ENCODE assay signal across 25 cellular contexts in the genomic region with DNA sequence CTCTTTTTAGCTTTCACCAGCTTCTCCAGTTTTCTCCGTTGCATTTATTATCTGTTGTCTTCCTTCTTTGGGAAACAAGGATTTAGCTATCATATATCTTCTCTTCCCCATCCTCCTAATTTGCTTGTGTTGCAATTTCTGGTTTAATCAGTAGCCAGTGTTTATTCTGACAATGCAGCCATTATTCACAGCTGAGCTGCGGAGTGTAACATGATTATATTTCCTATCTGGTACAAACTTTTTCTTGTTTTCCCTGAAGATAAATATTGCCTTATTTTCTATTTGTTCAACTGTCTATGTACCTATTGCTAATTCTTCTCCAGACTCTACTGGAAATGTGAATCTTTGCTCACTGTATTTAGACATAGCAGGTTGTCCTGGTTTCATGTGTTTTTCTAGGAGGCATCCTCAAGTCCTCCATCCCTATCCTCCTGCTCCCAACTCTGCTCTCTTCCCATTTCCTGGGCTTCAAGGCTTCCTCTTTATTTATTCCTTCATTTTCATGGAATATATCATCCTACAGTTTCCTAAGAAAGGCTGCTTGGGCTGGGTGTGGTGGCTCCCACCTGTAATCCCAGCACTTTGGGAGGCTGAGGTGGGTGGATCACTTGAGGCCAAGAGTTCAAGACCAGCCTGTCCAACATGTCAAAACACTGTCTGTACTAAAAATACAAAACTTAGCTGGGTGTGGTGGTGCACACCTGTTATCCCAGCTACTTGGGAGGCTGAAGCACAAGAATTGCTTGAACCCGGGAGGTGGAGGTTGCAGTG.
DNase-seq lines count a peak whose midpoint lies in the region; ATAC-seq and TF ChIP-seq lines count a peak whose summit lies in the region.
"Had no signal": no experiment of that assay in that cellular context is flagged by ENCODE, and none has a peak within 500 bp of the region (broad histone marks: within the 10 kb centered on the region; RNA-seq: fewer than 3 reads in every experiment).

No MANE protein-coding gene starts in this region.

- no peak overlapping the region for H3K27ac ChIP-seq in liver (ENCODE audit: low read depth in 1 of 2, low read length in 2 of 2)
- H3K27ac ChIP-seq in temporal lobe (ENCODE audit: low read depth, low read length), result peak overlapping the region; percentile 30
- H3K27ac ChIP-seq in A673 (ENCODE audit: low read depth, low read length, poor library complexity, severe bottlenecking), result no peak overlapping the region
- H3K27ac ChIP-seq: breast epithelium, heart left ventricle, tibial nerve had no signal

- no TSS peak for BruUV-seq in A673 (replicated peaks; lab: Mats Ljungman, UMichigan)

- H3K4me3 ChIP-seq in epithelial cell of proximal tubule (ENCODE audit: low read depth, low read length) (no peak overlapping the region), liver (ENCODE audit: low read depth in 1 of 3, low read length in 3 of 3) (no peak overlapping the region), A673 (ENCODE audit: low read depth, low read length, poor library complexity, severe bottlenecking) (no peak overlapping the region)
- H3K4me3 ChIP-seq: breast epithelium, heart left ventricle, tibial nerve had no signal

- H3K27me3 ChIP-seq in liver (ENCODE audit: control insufficient read depth in 4 of 4, insufficient read depth in 4 of 4, low read length in 3 of 4) (no peaks in the 10 kb centered on the region), A673 (replicated peaks; ENCODE audit: insufficient read depth, low read depth, low read length, poor library complexity) (no peaks in the 10 kb centered on the region)
- H3K27me3 ChIP-seq: breast epithelium, heart left ventricle, tibial nerve had no signal

- no peak for ATAC-seq in HG03354 (IDR thresholded peaks at IDR 0.05; ENCODE audit: poor library complexity, severe bottlenecking, unreplicated experiment)
- ATAC-seq in GM19455 (IDR thresholded peaks at IDR 0.05; ENCODE audit: unreplicated experiment), result no peak
- ATAC-seq in HG03039 (IDR thresholded peaks at IDR 0.05; ENCODE audit: unreplicated experiment), result no peak
- ATAC-seq: heart left ventricle; left ventricle myocardium superior; natural killer cell treated with Interleukin-12 subunit alpha and Interleukin-12 subunit beta and Interleukin-15 and Interleukin-18, amount 100 ng/mL, for 72 hours; right cardiac atrium; stimulated activated naive CD8-positive, alpha-beta T cell treated with anti-CD3 and anti-CD28 coated beads, Interleukin-15, Interleukin-2, amounts not matched to agents 100 U/mL and 50 U/mL, for 24 hours had no signal

- DNase-seq in NCI-H526 (lab: John Stamatoyannopoulos, UW), result peak; percentile 56 to 74
- peak; percentile 37 for DNase-seq in epithelial cell of proximal tubule (ENCODE audit: low read depth)
- DNase-seq in A673 (ENCODE audit: low spot score), result no peak
- DNase-seq: activated CD4-positive, alpha-beta T cell treated with anti-CD3 and anti-CD28 coated beads for 1 hour; activated naive CD4-positive, alpha-beta T cell treated with Interleukin-2 at 50 U/mL for 16 hours; activated T-cell treated with anti-CD3 and anti-CD28 coated beads, Interleukin-2, amount 50 U/mL, for 24 hours; amniotic stem cell; CD4-positive, alpha-beta T cell; heart left ventricle; Kasumi-1; left ventricle myocardium superior; MV-4-11; NCI-H2171; NCI-H510A treated with DMSO at 0.1 percent for 48 hours; right cardiac atrium; SHP77 treated with DMSO at 0.1 percent for 48 hours; stimulated activated naive CD8-positive, alpha-beta T cell treated with anti-CD3 and anti-CD28 coated beads, Interleukin-15, Interleukin-2, amounts not matched to agents 100 U/mL and 50 U/mL, for 24 hours had no signal

- intact Hi-C loops in A673 (cut with micrococcal nuclease; ENCODE audit: unreplicated experiment), result no loop called here

- no peaks in the 10 kb centered on the region for H3K36me3 ChIP-seq in liver (ENCODE audit: control insufficient read depth in 4 of 4, insufficient read depth in 3 of 4, low read depth in 1 of 4, low read length in 3 of 4)
- no peaks in the 10 kb centered on the region for H3K36me3 ChIP-seq in A673 (ENCODE audit: insufficient read depth, low read length, poor library complexity, severe bottlenecking)
- H3K36me3 ChIP-seq: breast epithelium, heart left ventricle, tibial nerve had no signal

- WGBS in liver, result 43% methylated on average over 3 of the region's 3 CpGs

- H3K4me1 ChIP-seq in liver (ENCODE audit: control insufficient read depth in 4 of 4, insufficient read depth in 4 of 4, low read length in 3 of 4), result peaks cover 0 to 17% (median 9%) of the 10 kb centered on the region in 4 donors
- H3K4me1 ChIP-seq in A673 (ENCODE audit: insufficient read depth, low read length, poor library complexity, severe bottlenecking), result no peaks in the 10 kb centered on the region
- H3K4me1 ChIP-seq: breast epithelium had no signal

- H3K9me3 ChIP-seq in liver (ENCODE audit: control insufficient read depth in 4 of 4, low read length in 3 of 4) (no peaks in the 10 kb centered on the region), A673 (ENCODE audit: low read depth, low read length, poor library complexity, severe bottlenecking) (no peaks in the 10 kb centered on the region)
- H3K9me3 ChIP-seq: breast epithelium, tibial nerve had no signal

- TF ChIP-seq CTCF in epithelial cell of proximal tubule (conservative IDR thresholded peaks at IDR 0.05; ENCODE audit: low read depth, low read length) (no peak), liver (IDR thresholded peaks at IDR 0.05; ENCODE audit: low read depth, low read length, missing input control) (no peak), A673 (conservative IDR thresholded peaks at IDR 0.05; ENCODE audit: low read depth, low read length) (no peak)

- CTCF ChIA-PET in A673 (lab: Charles Lee), result no interaction called here

- TF ChIP-seq RAD21 in liver (IDR thresholded peaks at IDR 0.05), result peak; percentile 29 to 31

- POLR2A ChIA-PET in A673 (lab: Charles Lee; ENCODE audit: low non-redundant PET), result no interaction called here

- H3K9ac ChIP-seq in liver (ENCODE audit: low read depth in 1 of 2, low read length in 2 of 2), result no peak overlapping the region

TF ChIP-seq in liver, 16 proteins besides CTCF, POLR2A, EP300 and RAD21:
- peak; percentile 73 for TF ChIP-seq FOXA2 (IDR thresholded peaks at IDR 0.05)
- peak; percentile 59 for TF ChIP-seq FOXA1 (IDR thresholded peaks at IDR 0.05)
- TF ChIP-seq, protein P1, sequence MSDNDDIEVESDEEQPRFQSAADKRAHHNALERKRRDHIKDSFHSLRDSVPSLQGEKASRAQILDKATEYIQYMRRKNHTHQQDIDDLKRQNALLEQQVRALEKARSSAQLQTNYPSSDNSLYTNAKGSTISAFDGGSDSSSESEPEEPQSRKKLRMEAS (IDR thresholded peaks at IDR 0.05), result no peak
- TF ChIP-seq RXRA (IDR thresholded peaks at IDR 0.05), result peak in 1 of 2 donors; percentile 9
- TF ChIP-seq, protein P2, sequence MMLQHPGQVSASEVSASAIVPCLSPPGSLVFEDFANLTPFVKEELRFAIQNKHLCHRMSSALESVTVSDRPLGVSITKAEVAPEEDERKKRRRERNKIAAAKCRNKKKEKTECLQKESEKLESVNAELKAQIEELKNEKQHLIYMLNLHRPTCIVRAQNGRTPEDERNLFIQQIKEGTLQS (IDR thresholded peaks at IDR 0.05), result no peak
- TF ChIP-seq GABPA (IDR thresholded peaks at IDR 0.05 in 1 of 2, conservative IDR thresholded peaks at IDR 0.05 in 1 of 2), result no peak
- TF ChIP-seq SP1 (IDR thresholded peaks at IDR 0.05), result peak; percentile 27
- peak; percentile 92 for TF ChIP-seq YY1 (IDR thresholded peaks at IDR 0.05)
- TF ChIP-seq NR2F2 (IDR thresholded peaks at IDR 0.05), result no peak
- peak in 1 of 2 donors; percentile 6 for TF ChIP-seq HNF4A (conservative IDR thresholded peaks at IDR 0.05)
